ENCODE assay signal across 16 cellular contexts in genomic region chr6:149152521-149152920, GRCh38.
"Had no signal": no experiment of that assay in that cellular context is flagged by ENCODE, and none has a peak within 500 bp of the region (broad histone marks: within the 10 kb centered on the region; RNA-seq: fewer than 3 reads in every experiment).

No MANE protein-coding gene starts in this region.

- H3K27me3 Mint-ChIP-seq: activated naive CD4-positive, alpha-beta T cell treated with anti-CD3 and anti-CD28 coated beads, Interleukin-2, amount 50 U/mL, for 24 hours; stimulated activated naive CD8-positive, alpha-beta T cell treated with anti-CD3 and anti-CD28 coated beads, Interleukin-15, Interleukin-2, amounts not matched to agents 100 ng/mL and 50 ng/mL, for 24 hours had no signal

- H3K4me1 ChIP-seq: psoas muscle had no signal

- H3K27me3 ChIP-seq: cardiac muscle cell, ovary, tibial nerve, vagina had no signal

- H3K9me3 ChIP-seq: ovary, psoas muscle, tibial nerve, vagina had no signal

- H3K36me3 ChIP-seq: cardiac muscle cell, ovary, tibial nerve, vagina had no signal

- DNase-seq: activated CD4-positive, alpha-beta T cell treated with anti-CD3 and anti-CD28 coated beads for 48 hours; activated CD4-positive, CD25-positive, alpha-beta regulatory T cell; activated effector memory CD4-positive, alpha-beta T cell treated with anti-CD3 and anti-CD28 coated beads, Interleukin-2, amount 50 U/mL, for 16 hours; dermis blood vessel endothelial cell; effector memory CD4-positive, alpha-beta T cell; foreskin fibroblast; left ventricle myocardium superior; ovary; psoas muscle; right cardiac atrium; stimulated activated CD4-positive, alpha-beta T cell treated with anti-CD3 and anti-CD28 coated beads, Interleukin-2, amount 100 ng/mL, for 24 hours had no signal

- ATAC-seq: psoas muscle, right cardiac atrium had no signal

- H3K4me3 ChIP-seq: cardiac muscle cell, ovary, psoas muscle, tibial nerve, vagina had no signal

- H3K4me3 Mint-ChIP-seq: activated naive CD4-positive, alpha-beta T cell treated with anti-CD3 and anti-CD28 coated beads, Interleukin-2, amount 50 U/mL, for 24 hours; stimulated activated naive CD8-positive, alpha-beta T cell treated with anti-CD3 and anti-CD28 coated beads, Interleukin-15, Interleukin-2, amounts not matched to agents 100 ng/mL and 50 ng/mL, for 24 hours had no signal

- H3K27ac Mint-ChIP-seq: stimulated activated naive CD8-positive, alpha-beta T cell treated with anti-CD3 and anti-CD28 coated beads, Interleukin-15, Interleukin-2, amounts not matched to agents 100 ng/mL and 50 ng/mL, for 24 hours had no signal

- H3K27ac ChIP-seq: cardiac muscle cell, ovary, psoas muscle, tibial nerve, vagina had no signal
